In the genomic region with DNA sequence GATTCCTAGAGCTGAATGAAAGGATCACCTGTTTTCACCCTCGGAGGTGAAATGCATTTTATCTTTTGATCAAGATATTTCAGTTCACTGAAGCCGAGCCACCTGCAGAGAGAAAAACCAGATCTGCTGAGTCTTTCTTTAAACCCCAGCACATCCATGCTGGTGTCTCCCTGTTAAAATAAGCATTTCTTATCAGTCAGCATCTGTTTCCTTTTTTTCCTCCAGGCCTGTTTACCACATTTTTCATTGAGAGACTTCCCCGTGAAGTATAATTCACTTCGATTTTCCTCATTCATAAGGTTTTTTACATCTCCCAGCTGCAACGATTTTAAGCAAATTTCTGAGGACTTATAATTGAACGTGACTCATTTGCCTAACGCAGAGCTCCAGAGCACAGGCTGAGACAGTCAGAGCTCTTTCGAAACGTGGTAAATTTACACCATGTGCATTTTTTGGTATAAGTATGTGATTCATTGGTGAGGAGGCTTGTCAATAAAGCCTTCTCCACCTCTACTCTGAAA, we compare ENCODE assay signal across 11 cellular contexts.
DNase-seq lines count a peak whose midpoint lies in the region; ATAC-seq, FAIRE-seq and TF ChIP-seq lines count a peak whose summit lies in the region.
"Had no signal": no experiment of that assay in that cellular context is flagged by ENCODE, and none has a peak within 500 bp of the region (broad histone marks: within the 10 kb centered on the region; RNA-seq: fewer than 3 reads in every experiment).

No MANE protein-coding gene starts in this region.

- H3K4me1 ChIP-seq in astrocyte (ENCODE audit: insufficient read depth, low read length): no peaks in the 10 kb centered on the region

- peak overlapping the region; percentile 31 for H3K4me2 ChIP-seq in astrocyte (ENCODE audit: low read length)

- no peaks in the 10 kb centered on the region for H3K36me3 ChIP-seq in astrocyte (ENCODE audit: insufficient read depth, low read length)

- H3K27me3 Mint-ChIP-seq in astrocyte (ENCODE audit: low read depth, unreplicated experiment): no peaks in the 10 kb centered on the region
- H3K27me3 Mint-ChIP-seq: activated T-helper 17 cell treated with anti-CD3 and anti-CD28 coated beads, Interleukin-2, amount 50 U/mL, for 72 hours had no signal

- TF ChIP-seq CTCF in AG10803 (conservative IDR thresholded peaks at IDR 0.05; ENCODE audit: low read length): no peak
- TF ChIP-seq CTCF in astrocyte (IDR thresholded peaks at IDR 0.05; ENCODE audit: insufficient read depth, low read depth, low read length): no peak

- no peak overlapping the region for H3K27ac Mint-ChIP-seq in astrocyte (ENCODE audit: unreplicated experiment)
- H3K27ac Mint-ChIP-seq: activated T-helper 17 cell treated with anti-CD3 and anti-CD28 coated beads, Interleukin-2, amount 50 U/mL, for 72 hours had no signal

- H3K79me2 ChIP-seq in astrocyte (ENCODE audit: insufficient read depth, low read length): no peaks in the 10 kb centered on the region

- no peaks in the 10 kb centered on the region for H3K27me3 ChIP-seq in astrocyte (ENCODE audit: insufficient read depth, low read length)

- no peak for ATAC-seq in HG03457 (IDR thresholded peaks at IDR 0.05; ENCODE audit: unreplicated experiment)
- no peak for ATAC-seq in GM18861 (IDR thresholded peaks at IDR 0.05; ENCODE audit: unreplicated experiment)
- ATAC-seq: activated T-helper 17 cell treated with anti-CD3 and anti-CD28 coated beads, Interleukin-2, amount 50 U/mL, for 72 hours had no signal

- no peaks in the 10 kb centered on the region for H3K9me3 Mint-ChIP-seq in astrocyte (ENCODE audit: unreplicated experiment)
- H3K9me3 Mint-ChIP-seq: activated T-helper 17 cell treated with anti-CD3 and anti-CD28 coated beads, Interleukin-2, amount 50 U/mL, for 72 hours had no signal

- DNase-seq in AG10803 (ENCODE audit: low read depth): peak; percentile 95
- peak; percentile 67 for DNase-seq in Jurkat, Clone E6-1 (ENCODE audit: low read depth, low spot score)
- peak; percentile 83 for DNase-seq in astrocyte (ENCODE audit: low read depth)
- DNase-seq in left kidney (ENCODE audit: low read depth, low spot score): peak; percentile 50
- DNase-seq in GM19239 (ENCODE audit: insufficient read length, low spot score): no peak
- DNase-seq in NCI-H510A treated with DMSO at 0.1 percent for 48 hours (lab: John Stamatoyannopoulos, UW): no peak
- DNase-seq: T-helper 1 cell had no signal

- no peak overlapping the region for H3K27ac ChIP-seq in astrocyte (ENCODE audit: low read depth, low read length)

- no peaks in the 10 kb centered on the region for H3K4me1 Mint-ChIP-seq in astrocyte (ENCODE audit: low read depth, unreplicated experiment)
- H3K4me1 Mint-ChIP-seq: activated T-helper 17 cell treated with anti-CD3 and anti-CD28 coated beads, Interleukin-2, amount 50 U/mL, for 72 hours had no signal

- H3K4me3 Mint-ChIP-seq in astrocyte (ENCODE audit: unreplicated experiment): no peak overlapping the region
- H3K4me3 Mint-ChIP-seq: activated T-helper 17 cell treated with anti-CD3 and anti-CD28 coated beads, Interleukin-2, amount 50 U/mL, for 72 hours; neural crest cell had no signal

- H3K36me3 Mint-ChIP-seq in astrocyte (ENCODE audit: low read depth, unreplicated experiment): no peaks in the 10 kb centered on the region

- H3K4me3 ChIP-seq in AG10803 (ENCODE audit: low read length) (no peak overlapping the region), astrocyte (ENCODE audit: insufficient read depth, low read depth, low read length) (no peak overlapping the region)
- H3K4me3 ChIP-seq in Jurkat, Clone E6-1 (ENCODE audit: low read length): no peak overlapping the region

- no peaks in the 10 kb centered on the region for H4K20me1 ChIP-seq in astrocyte (ENCODE audit: insufficient read depth, low read length)

- H3K9ac ChIP-seq in astrocyte (ENCODE audit: low read length): no peak overlapping the region

- no peaks in the 10 kb centered on the region for H3K9me3 ChIP-seq in astrocyte (ENCODE audit: insufficient read depth, low read depth, low read length)

- FAIRE-seq in astrocyte (lab: Jason Lieb, UNC): peak; percentile 78
- FAIRE-seq in GM19239 (lab: Jason Lieb, UNC): no peak

- H2AFZ ChIP-seq in astrocyte (ENCODE audit: low read depth, low read length): no peak overlapping the region

Comparison
In these comparisons a context has a peak if more than half of its experiments do, and no peak if none do; other contexts are left out.
1. DNase-seq: peak in AG10803 (single experiment), Jurkat, Clone E6-1 (single experiment), astrocyte (single experiment) and left kidney (single experiment); none in GM19239 (single experiment) and NCI-H510A treated with DMSO at 0.1 percent for 48 hours (single experiment).